ENCODE assay signal across 1 cellular context in the genomic region with DNA sequence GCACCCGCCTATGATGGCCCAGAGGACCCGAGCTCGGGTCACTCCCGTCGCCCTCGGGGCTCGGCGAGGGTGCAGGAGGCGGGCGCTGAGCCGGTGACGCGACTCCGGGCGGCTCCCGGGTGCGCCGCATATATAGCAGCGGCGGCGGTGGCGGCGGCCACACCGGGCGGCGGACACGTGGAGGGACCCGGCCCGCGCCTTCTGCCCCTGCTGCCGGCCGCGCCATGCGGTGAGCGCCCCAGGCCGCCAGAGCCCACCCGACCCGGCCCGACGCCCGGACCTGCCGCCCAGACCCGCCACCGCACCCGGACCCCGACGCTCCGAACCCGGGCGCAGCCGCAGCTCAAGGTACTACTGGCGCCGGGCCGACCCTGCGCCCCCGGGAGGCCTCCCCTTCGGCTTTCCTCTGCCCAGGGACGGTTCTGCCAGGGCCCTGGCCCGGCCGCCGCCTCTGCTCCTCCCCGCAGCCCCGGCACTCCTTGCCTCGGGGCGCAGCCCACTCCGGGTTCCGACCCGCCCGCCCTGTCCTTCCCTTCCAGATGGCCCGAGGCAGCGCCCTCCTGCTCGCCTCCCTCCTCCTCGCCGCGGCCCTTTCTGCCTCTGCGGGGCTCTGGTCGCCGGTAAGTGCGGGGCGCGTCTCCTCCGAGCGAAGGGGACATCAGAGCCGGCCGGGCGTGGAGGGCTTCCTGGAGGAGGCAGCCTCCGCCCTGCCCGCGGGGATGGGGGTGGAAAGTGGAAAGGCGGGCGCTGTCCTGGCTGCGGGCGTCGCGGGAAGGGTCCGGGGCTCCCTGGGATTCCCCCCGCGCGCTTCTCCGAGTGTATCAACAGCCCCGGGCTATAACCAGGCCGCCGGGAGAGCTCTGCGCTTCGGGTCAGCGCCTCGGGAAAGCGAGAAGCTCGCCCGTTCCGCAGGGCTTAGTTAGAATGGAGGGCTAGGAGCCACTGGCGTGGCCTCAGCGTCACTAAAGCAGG.
TF ChIP-seq lines count a peak whose summit lies in the region.

A gene with protein sequence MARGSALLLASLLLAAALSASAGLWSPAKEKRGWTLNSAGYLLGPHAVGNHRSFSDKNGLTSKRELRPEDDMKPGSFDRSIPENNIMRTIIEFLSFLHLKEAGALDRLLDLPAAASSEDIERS (plus strand): TSS at position 160 of the 972 bp plus-strand sequence. CDS start 380 bp downstream, at position 540.

TF ChIP-seq in K562, 482 proteins besides CTCF, POLR2A, EP300 and RAD21 (continued from another document and continues in another):
- TF ChIP-seq, protein P1, sequence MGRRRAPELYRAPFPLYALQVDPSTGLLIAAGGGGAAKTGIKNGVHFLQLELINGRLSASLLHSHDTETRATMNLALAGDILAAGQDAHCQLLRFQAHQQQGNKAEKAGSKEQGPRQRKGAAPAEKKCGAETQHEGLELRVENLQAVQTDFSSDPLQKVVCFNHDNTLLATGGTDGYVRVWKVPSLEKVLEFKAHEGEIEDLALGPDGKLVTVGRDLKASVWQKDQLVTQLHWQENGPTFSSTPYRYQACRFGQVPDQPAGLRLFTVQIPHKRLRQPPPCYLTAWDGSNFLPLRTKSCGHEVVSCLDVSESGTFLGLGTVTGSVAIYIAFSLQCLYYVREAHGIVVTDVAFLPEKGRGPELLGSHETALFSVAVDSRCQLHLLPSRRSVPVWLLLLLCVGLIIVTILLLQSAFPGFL (CRISPR knock-in tag; IDR thresholded peaks at IDR 0.05): no peak
- TF ChIP-seq, protein P2, sequence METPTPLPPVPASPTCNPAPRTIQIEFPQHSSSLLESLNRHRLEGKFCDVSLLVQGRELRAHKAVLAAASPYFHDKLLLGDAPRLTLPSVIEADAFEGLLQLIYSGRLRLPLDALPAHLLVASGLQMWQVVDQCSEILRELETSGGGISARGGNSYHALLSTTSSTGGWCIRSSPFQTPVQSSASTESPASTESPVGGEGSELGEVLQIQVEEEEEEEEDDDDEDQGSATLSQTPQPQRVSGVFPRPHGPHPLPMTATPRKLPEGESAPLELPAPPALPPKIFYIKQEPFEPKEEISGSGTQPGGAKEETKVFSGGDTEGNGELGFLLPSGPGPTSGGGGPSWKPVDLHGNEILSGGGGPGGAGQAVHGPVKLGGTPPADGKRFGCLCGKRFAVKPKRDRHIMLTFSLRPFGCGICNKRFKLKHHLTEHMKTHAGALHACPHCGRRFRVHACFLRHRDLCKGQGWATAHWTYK (CRISPR knock-in tag; IDR thresholded peaks at IDR 0.05): no peak
- TF ChIP-seq, protein P3, sequence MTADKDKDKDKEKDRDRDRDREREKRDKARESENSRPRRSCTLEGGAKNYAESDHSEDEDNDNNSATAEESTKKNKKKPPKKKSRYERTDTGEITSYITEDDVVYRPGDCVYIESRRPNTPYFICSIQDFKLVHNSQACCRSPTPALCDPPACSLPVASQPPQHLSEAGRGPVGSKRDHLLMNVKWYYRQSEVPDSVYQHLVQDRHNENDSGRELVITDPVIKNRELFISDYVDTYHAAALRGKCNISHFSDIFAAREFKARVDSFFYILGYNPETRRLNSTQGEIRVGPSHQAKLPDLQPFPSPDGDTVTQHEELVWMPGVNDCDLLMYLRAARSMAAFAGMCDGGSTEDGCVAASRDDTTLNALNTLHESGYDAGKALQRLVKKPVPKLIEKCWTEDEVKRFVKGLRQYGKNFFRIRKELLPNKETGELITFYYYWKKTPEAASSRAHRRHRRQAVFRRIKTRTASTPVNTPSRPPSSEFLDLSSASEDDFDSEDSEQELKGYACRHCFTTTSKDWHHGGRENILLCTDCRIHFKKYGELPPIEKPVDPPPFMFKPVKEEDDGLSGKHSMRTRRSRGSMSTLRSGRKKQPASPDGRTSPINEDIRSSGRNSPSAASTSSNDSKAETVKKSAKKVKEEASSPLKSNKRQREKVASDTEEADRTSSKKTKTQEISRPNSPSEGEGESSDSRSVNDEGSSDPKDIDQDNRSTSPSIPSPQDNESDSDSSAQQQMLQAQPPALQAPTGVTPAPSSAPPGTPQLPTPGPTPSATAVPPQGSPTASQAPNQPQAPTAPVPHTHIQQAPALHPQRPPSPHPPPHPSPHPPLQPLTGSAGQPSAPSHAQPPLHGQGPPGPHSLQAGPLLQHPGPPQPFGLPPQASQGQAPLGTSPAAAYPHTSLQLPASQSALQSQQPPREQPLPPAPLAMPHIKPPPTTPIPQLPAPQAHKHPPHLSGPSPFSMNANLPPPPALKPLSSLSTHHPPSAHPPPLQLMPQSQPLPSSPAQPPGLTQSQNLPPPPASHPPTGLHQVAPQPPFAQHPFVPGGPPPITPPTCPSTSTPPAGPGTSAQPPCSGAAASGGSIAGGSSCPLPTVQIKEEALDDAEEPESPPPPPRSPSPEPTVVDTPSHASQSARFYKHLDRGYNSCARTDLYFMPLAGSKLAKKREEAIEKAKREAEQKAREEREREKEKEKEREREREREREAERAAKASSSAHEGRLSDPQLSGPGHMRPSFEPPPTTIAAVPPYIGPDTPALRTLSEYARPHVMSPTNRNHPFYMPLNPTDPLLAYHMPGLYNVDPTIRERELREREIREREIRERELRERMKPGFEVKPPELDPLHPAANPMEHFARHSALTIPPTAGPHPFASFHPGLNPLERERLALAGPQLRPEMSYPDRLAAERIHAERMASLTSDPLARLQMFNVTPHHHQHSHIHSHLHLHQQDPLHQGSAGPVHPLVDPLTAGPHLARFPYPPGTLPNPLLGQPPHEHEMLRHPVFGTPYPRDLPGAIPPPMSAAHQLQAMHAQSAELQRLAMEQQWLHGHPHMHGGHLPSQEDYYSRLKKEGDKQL (CRISPR knock-in tag; IDR thresholded peaks at IDR 0.05; ENCODE audit: borderline replicate concordance): no peak
- no peak for TF ChIP-seq KDM4B (IDR thresholded peaks at IDR 0.05; ENCODE audit: borderline replicate concordance in 2 of 2, low read depth in 1 of 2)
- TF ChIP-seq DIDO1 (tag; IDR thresholded peaks at IDR 0.05; ENCODE audit: low read depth): no peak
- TF ChIP-seq, protein P4, sequence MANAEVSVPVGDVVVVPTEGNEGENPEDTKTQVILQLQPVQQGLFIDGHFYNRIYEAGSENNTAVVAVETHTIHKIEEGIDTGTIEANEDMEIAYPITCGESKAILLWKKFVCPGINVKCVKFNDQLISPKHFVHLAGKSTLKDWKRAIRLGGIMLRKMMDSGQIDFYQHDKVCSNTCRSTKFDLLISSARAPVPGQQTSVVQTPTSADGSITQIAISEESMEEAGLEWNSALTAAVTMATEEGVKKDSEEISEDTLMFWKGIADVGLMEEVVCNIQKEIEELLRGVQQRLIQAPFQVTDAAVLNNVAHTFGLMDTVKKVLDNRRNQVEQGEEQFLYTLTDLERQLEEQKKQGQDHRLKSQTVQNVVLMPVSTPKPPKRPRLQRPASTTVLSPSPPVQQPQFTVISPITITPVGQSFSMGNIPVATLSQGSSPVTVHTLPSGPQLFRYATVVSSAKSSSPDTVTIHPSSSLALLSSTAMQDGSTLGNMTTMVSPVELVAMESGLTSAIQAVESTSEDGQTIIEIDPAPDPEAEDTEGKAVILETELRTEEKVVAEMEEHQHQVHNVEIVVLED (CRISPR knock-in tag; IDR thresholded peaks at IDR 0.05): no peak
- peak in 1 of 2 experiments; percentile 91; a peak in 1 of 4 replicates for TF ChIP-seq SIN3A (IDR thresholded peaks at IDR 0.05; ENCODE audit: borderline replicate concordance in 2 of 2, control insufficient read depth in 1 of 2, low read depth in 2 of 2, low read length in 2 of 2)
- no peak for TF ChIP-seq TOE1 (IDR thresholded peaks at IDR 0.05; ENCODE audit: borderline replicate concordance)
- TF ChIP-seq TOE1 (CRISPR knock-in tag; IDR thresholded peaks at IDR 0.05; ENCODE audit: borderline replicate concordance, low read depth): no peak
- TF ChIP-seq HDAC2 (IDR thresholded peaks at IDR 0.05): peak; percentile 78
- TF ChIP-seq ZNF717 (CRISPR knock-in tag; IDR thresholded peaks at IDR 0.05): no peak
- TF ChIP-seq ZNF232 (CRISPR knock-in tag; IDR thresholded peaks at IDR 0.05): no peak
- TF ChIP-seq SMARCC2 (IDR thresholded peaks at IDR 0.05; ENCODE audit: low read depth): no peak
- TF ChIP-seq ZNF197 (CRISPR knock-in tag; IDR thresholded peaks at IDR 0.05; ENCODE audit: low read depth): no peak
- TF ChIP-seq SMARCA4 (IDR thresholded peaks at IDR 0.05): no peak
- no peak for TF ChIP-seq CAMTA2 (CRISPR knock-in tag; conservative IDR thresholded peaks at IDR 0.05)
- TF ChIP-seq POLR3G (IDR thresholded peaks at IDR 0.05; ENCODE audit: extremely low read depth, insufficient read length, insufficient replicate concordance): no peak
- TF ChIP-seq ZSCAN29 (IDR thresholded peaks at IDR 0.05): no peak
- no peak for TF ChIP-seq IRF2 (CRISPR knock-in tag; IDR thresholded peaks at IDR 0.05)
- no peak for TF ChIP-seq ZNF695 (CRISPR knock-in tag; IDR thresholded peaks at IDR 0.05)
- no peak for TF ChIP-seq ZNF217 (CRISPR knock-in tag; IDR thresholded peaks at IDR 0.05)
- no peak for TF ChIP-seq NR2C2 (CRISPR knock-in tag; IDR thresholded peaks at IDR 0.05)
- TF ChIP-seq NR2C2 (tag; IDR thresholded peaks at IDR 0.05): no peak
- TF ChIP-seq, protein P5, sequence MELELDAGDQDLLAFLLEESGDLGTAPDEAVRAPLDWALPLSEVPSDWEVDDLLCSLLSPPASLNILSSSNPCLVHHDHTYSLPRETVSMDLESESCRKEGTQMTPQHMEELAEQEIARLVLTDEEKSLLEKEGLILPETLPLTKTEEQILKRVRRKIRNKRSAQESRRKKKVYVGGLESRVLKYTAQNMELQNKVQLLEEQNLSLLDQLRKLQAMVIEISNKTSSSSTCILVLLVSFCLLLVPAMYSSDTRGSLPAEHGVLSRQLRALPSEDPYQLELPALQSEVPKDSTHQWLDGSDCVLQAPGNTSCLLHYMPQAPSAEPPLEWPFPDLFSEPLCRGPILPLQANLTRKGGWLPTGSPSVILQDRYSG (tag; conservative IDR thresholded peaks at IDR 0.05; ENCODE audit: low read depth): no peak
- no peak for TF ChIP-seq ZNF165 (CRISPR knock-in tag; IDR thresholded peaks at IDR 0.05; ENCODE audit: borderline replicate concordance)
- no peak for TF ChIP-seq PTTG1 (tag; IDR thresholded peaks at IDR 0.05; ENCODE audit: low read depth)
- no peak for TF ChIP-seq ZNF583 (CRISPR knock-in tag; IDR thresholded peaks at IDR 0.05)
- no peak for TF ChIP-seq TAL1 (IDR thresholded peaks at IDR 0.05)
- TF ChIP-seq MAFF (IDR thresholded peaks at IDR 0.05; ENCODE audit: low read length): no peak
- TF ChIP-seq ZBTB17 (CRISPR knock-in tag; IDR thresholded peaks at IDR 0.05): no peak
- no peak for TF ChIP-seq POLR3A (IDR thresholded peaks at IDR 0.05; ENCODE audit: borderline replicate concordance, extremely low read depth, insufficient read depth, insufficient read length)
- no peak for TF ChIP-seq CBFB (CRISPR knock-in tag; IDR thresholded peaks at IDR 0.05)
- TF ChIP-seq TARDBP (IDR thresholded peaks at IDR 0.05): no peak
- TF ChIP-seq SIX5 (IDR thresholded peaks at IDR 0.05; ENCODE audit: borderline replicate concordance in 1 of 2, insufficient read depth in 1 of 2, low read depth in 1 of 2, low read length in 2 of 2): no peak
- TF ChIP-seq ZKSCAN8 (CRISPR knock-in tag; IDR thresholded peaks at IDR 0.05): no peak
- TF ChIP-seq MTA2 (IDR thresholded peaks at IDR 0.05; ENCODE audit: low read depth): no peak
- TF ChIP-seq CREM (IDR thresholded peaks at IDR 0.05; ENCODE audit: low read depth): peak; percentile 85
- TF ChIP-seq ZNF347 (CRISPR knock-in tag; IDR thresholded peaks at IDR 0.05; ENCODE audit: low read depth): no peak
- TF ChIP-seq PHF20 (IDR thresholded peaks at IDR 0.05; ENCODE audit: partially characterized antibody): no peak
- TF ChIP-seq, protein P6, sequence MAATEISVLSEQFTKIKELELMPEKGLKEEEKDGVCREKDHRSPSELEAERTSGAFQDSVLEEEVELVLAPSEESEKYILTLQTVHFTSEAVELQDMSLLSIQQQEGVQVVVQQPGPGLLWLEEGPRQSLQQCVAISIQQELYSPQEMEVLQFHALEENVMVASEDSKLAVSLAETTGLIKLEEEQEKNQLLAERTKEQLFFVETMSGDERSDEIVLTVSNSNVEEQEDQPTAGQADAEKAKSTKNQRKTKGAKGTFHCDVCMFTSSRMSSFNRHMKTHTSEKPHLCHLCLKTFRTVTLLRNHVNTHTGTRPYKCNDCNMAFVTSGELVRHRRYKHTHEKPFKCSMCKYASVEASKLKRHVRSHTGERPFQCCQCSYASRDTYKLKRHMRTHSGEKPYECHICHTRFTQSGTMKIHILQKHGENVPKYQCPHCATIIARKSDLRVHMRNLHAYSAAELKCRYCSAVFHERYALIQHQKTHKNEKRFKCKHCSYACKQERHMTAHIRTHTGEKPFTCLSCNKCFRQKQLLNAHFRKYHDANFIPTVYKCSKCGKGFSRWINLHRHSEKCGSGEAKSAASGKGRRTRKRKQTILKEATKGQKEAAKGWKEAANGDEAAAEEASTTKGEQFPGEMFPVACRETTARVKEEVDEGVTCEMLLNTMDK (IDR thresholded peaks at IDR 0.05; ENCODE audit: borderline replicate concordance, insufficient read depth, low read depth, low read length, poor library complexity, severe bottlenecking): no peak
- TF ChIP-seq MYC (IDR thresholded peaks at IDR 0.05; ENCODE audit: low read depth, low read length): peak; percentile 86
- TF ChIP-seq MYC (CRISPR knock-in tag; IDR thresholded peaks at IDR 0.05; ENCODE audit: borderline replicate concordance, low read depth): no peak
- TF ChIP-seq, protein P7, sequence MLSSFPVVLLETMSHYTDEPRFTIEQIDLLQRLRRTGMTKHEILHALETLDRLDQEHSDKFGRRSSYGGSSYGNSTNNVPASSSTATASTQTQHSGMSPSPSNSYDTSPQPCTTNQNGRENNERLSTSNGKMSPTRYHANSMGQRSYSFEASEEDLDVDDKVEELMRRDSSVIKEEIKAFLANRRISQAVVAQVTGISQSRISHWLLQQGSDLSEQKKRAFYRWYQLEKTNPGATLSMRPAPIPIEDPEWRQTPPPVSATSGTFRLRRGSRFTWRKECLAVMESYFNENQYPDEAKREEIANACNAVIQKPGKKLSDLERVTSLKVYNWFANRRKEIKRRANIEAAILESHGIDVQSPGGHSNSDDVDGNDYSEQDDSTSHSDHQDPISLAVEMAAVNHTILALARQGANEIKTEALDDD (IDR thresholded peaks at IDR 0.05): no peak
- TF ChIP-seq MBD2 (IDR thresholded peaks at IDR 0.05; ENCODE audit: borderline replicate concordance, low read depth): no peak
- TF ChIP-seq RNF2 (IDR thresholded peaks at IDR 0.05): no peak
- TF ChIP-seq, protein P8, sequence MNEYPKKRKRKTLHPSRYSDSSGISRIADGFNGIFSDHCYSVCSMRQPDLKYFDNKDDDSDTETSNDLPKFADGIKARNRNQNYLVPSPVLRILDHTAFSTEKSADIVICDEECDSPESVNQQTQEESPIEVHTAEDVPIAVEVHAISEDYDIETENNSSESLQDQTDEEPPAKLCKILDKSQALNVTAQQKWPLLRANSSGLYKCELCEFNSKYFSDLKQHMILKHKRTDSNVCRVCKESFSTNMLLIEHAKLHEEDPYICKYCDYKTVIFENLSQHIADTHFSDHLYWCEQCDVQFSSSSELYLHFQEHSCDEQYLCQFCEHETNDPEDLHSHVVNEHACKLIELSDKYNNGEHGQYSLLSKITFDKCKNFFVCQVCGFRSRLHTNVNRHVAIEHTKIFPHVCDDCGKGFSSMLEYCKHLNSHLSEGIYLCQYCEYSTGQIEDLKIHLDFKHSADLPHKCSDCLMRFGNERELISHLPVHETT (CRISPR knock-in tag; conservative IDR thresholded peaks at IDR 0.05 in 1 of 2, IDR thresholded peaks at IDR 0.05 in 1 of 2): no peak
- TF ChIP-seq TEAD4 (IDR thresholded peaks at IDR 0.05; ENCODE audit: low read length): no peak
- TF ChIP-seq TEAD4 (CRISPR knock-in tag; IDR thresholded peaks at IDR 0.05; ENCODE audit: borderline replicate concordance): no peak
